In genomic region chr6:58290177-58290576, GRCh38 we compare ENCODE assay signal across 30 cellular contexts.
"Had no signal": no experiment of that assay in that cellular context is flagged by ENCODE, and none has a peak within 500 bp of the region (broad histone marks: within the 10 kb centered on the region; RNA-seq: fewer than 3 reads in every experiment).

No MANE protein-coding gene starts in this region.

- H3K27me3 ChIP-seq: colonic mucosa, foreskin keratinocyte, gastroesophageal sphincter, heart right ventricle, left lung, ovary, sigmoid colon, spleen, testis, tibial artery, upper lobe of left lung had no signal

- H3K27ac ChIP-seq: colonic mucosa, foreskin keratinocyte, gastroesophageal sphincter, heart right ventricle, left lung, ovary, psoas muscle, sigmoid colon, skin epidermis, testis, tibial artery, upper lobe of left lung had no signal

- H3K4me1 ChIP-seq: colonic mucosa, foreskin keratinocyte, gastroesophageal sphincter, heart right ventricle, left lung, psoas muscle, sigmoid colon, spleen, testis, tibial artery, upper lobe of left lung had no signal

- H3K27ac Mint-ChIP-seq: dendritic cell treated with granulocyte-macrophage colony-stimulating factor and Interleukin-4, amounts not matched to agents 40 ng/mL and 50 ng/mL, for 4 days; effector memory CD8-positive, alpha-beta T cell; naive thymus-derived CD4-positive, alpha-beta T cell; nephron; stimulated activated memory B cell treated with anti-CD40 and anti-IgM and Interleukin-4, amounts not matched to agents 10 μg/mL and 1 μg/mL and 100 μg/mL, for 72 hours had no signal

- H3K4me1 Mint-ChIP-seq: naive thymus-derived CD4-positive, alpha-beta T cell; nephron; stimulated activated memory B cell treated with anti-CD40 and anti-IgM and Interleukin-4, amounts not matched to agents 10 μg/mL and 1 μg/mL and 100 μg/mL, for 72 hours had no signal

- ATAC-seq: effector memory CD8-positive, alpha-beta T cell; esophagus mucosa; foreskin keratinocyte; gastroesophageal sphincter; heart right ventricle; left cardiac atrium; left lung; naive thymus-derived CD4-positive, alpha-beta T cell; psoas muscle; right cardiac atrium; stimulated activated memory B cell treated with anti-CD40 and anti-IgM and Interleukin-4, amounts not matched to agents 10 μg/mL and 1 μg/mL and 100 μg/mL, for 72 hours; stimulated activated naive CD8-positive, alpha-beta T cell treated with anti-CD3 and anti-CD28 coated beads, Interleukin-15, Interleukin-2, amounts not matched to agents 100 U/mL and 50 U/mL, for 24 hours had no signal

- H3K4me3 Mint-ChIP-seq: dendritic cell treated with granulocyte-macrophage colony-stimulating factor and Interleukin-4, amounts not matched to agents 40 ng/mL and 50 ng/mL, for 4 days; effector memory CD8-positive, alpha-beta T cell; naive thymus-derived CD4-positive, alpha-beta T cell; nephron; stimulated activated memory B cell treated with anti-CD40 and anti-IgM and Interleukin-4, amounts not matched to agents 10 μg/mL and 1 μg/mL and 100 μg/mL, for 72 hours had no signal

- H3K36me3 ChIP-seq: colonic mucosa, gastroesophageal sphincter, heart right ventricle, left lung, ovary, sigmoid colon, spleen, tibial artery, upper lobe of left lung had no signal

- H3K36me3 Mint-ChIP-seq: naive thymus-derived CD4-positive, alpha-beta T cell; stimulated activated memory B cell treated with anti-CD40 and anti-IgM and Interleukin-4, amounts not matched to agents 10 μg/mL and 1 μg/mL and 100 μg/mL, for 72 hours had no signal

- H3K27me3 Mint-ChIP-seq: dendritic cell treated with granulocyte-macrophage colony-stimulating factor and Interleukin-4, amounts not matched to agents 40 ng/mL and 50 ng/mL, for 4 days; effector memory CD8-positive, alpha-beta T cell; naive thymus-derived CD4-positive, alpha-beta T cell; stimulated activated memory B cell treated with anti-CD40 and anti-IgM and Interleukin-4, amounts not matched to agents 10 μg/mL and 1 μg/mL and 100 μg/mL, for 72 hours had no signal

- H3K9me3 ChIP-seq: colonic mucosa, gastroesophageal sphincter, ovary, psoas muscle, sigmoid colon, testis, tibial artery, upper lobe of left lung had no signal

- H3K4me3 ChIP-seq: colonic mucosa, gastroesophageal sphincter, heart right ventricle, left lung, ovary, psoas muscle, sigmoid colon, skin epidermis, spleen, testis, tibial artery, upper lobe of left lung had no signal

- DNase-seq: colonic mucosa; effector memory CD8-positive, alpha-beta T cell; foreskin keratinocyte; glutamatergic neuron; heart right ventricle; hippocampal formation; left cardiac atrium; left lung; mesendoderm; midbrain; naive thymus-derived CD4-positive, alpha-beta T cell; nucleus accumbens; ovary; posterior cingulate gyrus; psoas muscle; right cardiac atrium; sigmoid colon; spleen; stimulated activated CD4-positive, alpha-beta T cell treated with anti-CD3 and anti-CD28 coated beads, Interleukin-4, amount 100 ng/mL, for 4 hours; stimulated activated naive CD8-positive, alpha-beta T cell treated with anti-CD3 and anti-CD28 coated beads, Interleukin-15, Interleukin-2, amounts not matched to agents 100 U/mL and 50 U/mL, for 24 hours; substantia nigra; testis; tibial artery; upper lobe of left lung had no signal
